8 cellular contexts compared by ENCODE assay signal in the genomic region with DNA sequence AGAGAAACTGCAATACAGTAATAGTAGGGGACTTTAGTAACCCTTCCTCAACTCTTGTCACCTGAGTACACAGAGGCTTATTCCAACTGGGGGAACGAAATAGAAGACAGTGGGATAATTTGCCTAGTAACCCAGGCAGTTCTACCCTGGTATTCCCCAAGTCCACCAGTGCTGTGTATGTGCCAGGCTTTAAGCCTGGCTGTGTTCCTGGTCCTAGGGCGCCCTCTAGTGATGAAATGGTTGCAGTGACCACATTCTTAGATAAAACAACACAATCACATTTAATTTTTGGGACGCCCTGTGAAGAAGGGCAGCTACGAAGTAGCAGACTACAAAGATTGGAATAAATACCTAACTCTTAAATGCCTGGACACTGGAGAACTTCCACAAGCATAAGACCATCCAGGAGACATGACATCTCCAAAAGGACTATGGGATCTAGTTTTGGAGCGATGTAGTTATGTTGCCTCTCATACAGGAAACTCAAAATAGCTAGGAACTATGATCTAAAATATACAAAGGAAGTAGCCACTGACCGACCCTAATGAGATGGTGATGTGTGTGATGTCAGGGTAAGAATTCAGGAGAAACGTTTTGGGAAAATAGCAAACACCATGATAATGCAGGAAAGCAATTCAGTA.
DNase-seq lines count a peak whose midpoint lies in the region; ATAC-seq lines count a peak whose summit lies in the region.

No MANE protein-coding gene starts in this region.

- H3K4me3 Mint-ChIP-seq in naive thymus-derived CD8-positive, alpha-beta T cell = no peak overlapping the region

- peaks cover 0 to 8% (median 0%) of the 10 kb centered on the region in 4 donors for H3K4me1 Mint-ChIP-seq in naive thymus-derived CD8-positive, alpha-beta T cell

- no peaks in the 10 kb centered on the region for H3K27me3 Mint-ChIP-seq in naive thymus-derived CD8-positive, alpha-beta T cell

- ATAC-seq in GM19328 (IDR thresholded peaks at IDR 0.05; ENCODE audit: unreplicated experiment) (peak; percentile 73), HG03469 (IDR thresholded peaks at IDR 0.05; ENCODE audit: unreplicated experiment) (peak; percentile 81)
- peak; percentile 66 to 73 for ATAC-seq in naive thymus-derived CD8-positive, alpha-beta T cell

- H3K27ac Mint-ChIP-seq in naive thymus-derived CD8-positive, alpha-beta T cell = peak overlapping the region in 4 of 10 donors; percentile 7 to 77 (median 46)

- H3K36me3 Mint-ChIP-seq in naive thymus-derived CD8-positive, alpha-beta T cell = no peaks in the 10 kb centered on the region

- POLR2A ChIA-PET in naive thymus-derived CD8-positive, alpha-beta T cell (lab: Charles Lee) = no interaction called here

- H3K9me3 Mint-ChIP-seq in naive thymus-derived CD8-positive, alpha-beta T cell = no peaks in the 10 kb centered on the region

- DNase-seq in C1 segment of cervical spinal cord (lab: John Stamatoyannopoulos, UW) (peak in 10 of 14 donors; percentile 1 to 48 (median 26)), NCI-H82 (lab: John Stamatoyannopoulos, UW) (peak; percentile 84), epidermal melanocyte (ENCODE audit: insufficient read length, low spot score) (peak; percentile 21)
- peak; percentile 15 to 29 (median 22) for DNase-seq in activated CD8-positive, alpha-beta memory T cell treated with anti-CD3 and anti-CD28 coated beads for 48 hours (ENCODE audit: low read depth in 2 of 3, low spot score in 2 of 3)
- peak; percentile 22 to 77 (median 53) for DNase-seq in naive thymus-derived CD8-positive, alpha-beta T cell
- peak; percentile 18 for DNase-seq in stimulated activated naive CD4-positive, alpha-beta T cell treated with Interleukin-2 at 50 U/mL for 16 hours (lab: John Stamatoyannopoulos, UW)

Comparison
In these comparisons a context has a peak if more than half of its experiments do, and no peak if none do; other contexts are left out.
1. Peak in every context shown above with its lines: DNase-seq and ATAC-seq.
2. DNase-seq: peak in every context shown above with its lines; median percentile 84 in NCI-H82; 53 in naive thymus-derived CD8-positive, alpha-beta T cell; 26 in C1 segment of cervical spinal cord; 22 in activated CD8-positive, alpha-beta memory T cell treated with anti-CD3 and anti-CD28 coated beads for 48 hours; 21 in epidermal melanocyte; 18 in stimulated activated naive CD4-positive, alpha-beta T cell treated with Interleukin-2 at 50 U/mL for 16 hours.